ENCODE assay signal across 29 cellular contexts in genomic region chr3:141341536-141341935, GRCh38.
"Had no signal": no experiment of that assay in that cellular context is flagged by ENCODE, and none has a peak within 500 bp of the region (broad histone marks: within the 10 kb centered on the region; RNA-seq: fewer than 3 reads in every experiment).

No MANE protein-coding gene starts in this region.

- H3K4me3 ChIP-seq: neural progenitor cell, ovary, psoas muscle, suprapubic skin, testis, tibial artery, transverse colon, upper lobe of right lung, uterus had no signal

- H2AFZ ChIP-seq: neural progenitor cell, parathyroid adenoma had no signal

- FAIRE-seq: small intestine had no signal

- H3K27ac Mint-ChIP-seq: naive thymus-derived CD4-positive, alpha-beta T cell; natural killer cell; nephron; neural progenitor cell; progenitor cell of endocrine pancreas; stimulated activated memory B cell treated with anti-CD40 and anti-IgM and Interleukin-4, amounts not matched to agents 10 μg/mL and 1 μg/mL and 100 μg/mL, for 72 hours; type B pancreatic cell had no signal

- H3K4me1 Mint-ChIP-seq: natural killer cell; nephron; stimulated activated naive CD8-positive, alpha-beta T cell treated with anti-CD3 and anti-CD28 coated beads, Interleukin-15, amount 100 ng/mL, for 72 hours had no signal

- H3K27me3 ChIP-seq: neural progenitor cell, ovary, suprapubic skin, testis, tibial artery, transverse colon, upper lobe of right lung, uterus had no signal

- H3K36me3 ChIP-seq: neural progenitor cell, ovary, suprapubic skin, tibial artery, transverse colon, upper lobe of right lung, uterus had no signal

- H3K9me3 Mint-ChIP-seq: natural killer cell had no signal

- H3K4me2 ChIP-seq: neural progenitor cell had no signal

- H3K79me2 ChIP-seq: parathyroid adenoma had no signal

- H3K4me1 ChIP-seq: neural progenitor cell, parathyroid adenoma, psoas muscle, suprapubic skin, testis, tibial artery, upper lobe of right lung, uterus had no signal

- DNase-seq: naive thymus-derived CD4-positive, alpha-beta T cell; natural killer cell; occipital lobe; ovary; posterior cingulate gyrus; psoas muscle; right cardiac atrium; small intestine; stimulated activated CD4-positive, alpha-beta T cell treated with anti-CD3 and anti-CD28 coated beads, Interleukin-1b, Interleukin-23, amount 100 ng/mL, for 48 hours; stimulated activated CD4-positive, alpha-beta T cell treated with anti-CD3 and anti-CD28 coated beads, Interleukin-4, amount 100 ng/mL, for 1 hour; stimulated activated CD4-positive, alpha-beta T cell treated with anti-CD3 and anti-CD28 coated beads, Interleukin-4, amount 100 ng/mL, for 4 hours; stimulated activated CD8-positive, alpha-beta memory T cell treated with anti-CD3 and anti-CD28 coated beads, Interleukin-4, amount 100 ng/mL, for 48 hours; stimulated activated naive CD4-positive, alpha-beta T cell; stimulated activated naive CD8-positive, alpha-beta T cell treated with anti-CD3 and anti-CD28 coated beads, Interleukin-15, amount 100 ng/mL, for 72 hours; stimulated activated naive CD8-positive, alpha-beta T cell treated with anti-CD3 and anti-CD28 coated beads, Interleukin-15, Interleukin-2, amounts not matched to agents 100 U/mL and 50 U/mL, for 24 hours; substantia nigra; testis; tibial artery; transverse colon; upper lobe of right lung; uterus had no signal

- H3K4me3 Mint-ChIP-seq: naive thymus-derived CD4-positive, alpha-beta T cell; natural killer cell; nephron; neural progenitor cell; stimulated activated memory B cell treated with anti-CD40 and anti-IgM and Interleukin-4, amounts not matched to agents 10 μg/mL and 1 μg/mL and 100 μg/mL, for 72 hours; stimulated activated naive CD8-positive, alpha-beta T cell treated with anti-CD3 and anti-CD28 coated beads, Interleukin-15, amount 100 ng/mL, for 72 hours; type B pancreatic cell had no signal

- H3K9ac ChIP-seq: neural progenitor cell, parathyroid adenoma had no signal

- H3K36me3 Mint-ChIP-seq: natural killer cell; neural progenitor cell; stimulated activated memory B cell treated with anti-CD40 and anti-IgM and Interleukin-4, amounts not matched to agents 10 μg/mL and 1 μg/mL and 100 μg/mL, for 72 hours; type B pancreatic cell had no signal

- ATAC-seq: naive thymus-derived CD4-positive, alpha-beta T cell; natural killer cell; psoas muscle; right cardiac atrium; sciatic nerve; stimulated activated memory B cell treated with anti-CD40 and anti-IgM and Interleukin-4, amounts not matched to agents 10 μg/mL and 1 μg/mL and 100 μg/mL, for 72 hours; stimulated activated naive CD8-positive, alpha-beta T cell treated with anti-CD3 and anti-CD28 coated beads, Interleukin-15, amount 100 ng/mL, for 72 hours; stimulated activated naive CD8-positive, alpha-beta T cell treated with anti-CD3 and anti-CD28 coated beads, Interleukin-15, Interleukin-2, amounts not matched to agents 100 U/mL and 50 U/mL, for 24 hours; upper lobe of right lung had no signal

- H3K27ac ChIP-seq: neural progenitor cell, ovary, parathyroid adenoma, psoas muscle, suprapubic skin, testis, tibial artery, transverse colon, upper lobe of right lung, uterus had no signal

- H3K9me3 ChIP-seq: ovary, psoas muscle, suprapubic skin, testis, tibial artery, transverse colon, upper lobe of right lung, uterus had no signal

- H3K27me3 Mint-ChIP-seq: progenitor cell of endocrine pancreas; stimulated activated memory B cell treated with anti-CD40 and anti-IgM and Interleukin-4, amounts not matched to agents 10 μg/mL and 1 μg/mL and 100 μg/mL, for 72 hours; stimulated activated naive CD8-positive, alpha-beta T cell treated with anti-CD3 and anti-CD28 coated beads, Interleukin-15, amount 100 ng/mL, for 72 hours had no signal
